Comparison of ENCODE assay signal across 8 cellular contexts in genomic region chr2:87076253-87077027, GRCh38. TPM values are rescaled to one million over a fixed set of nuclear protein-coding genes. Genes with fewer than 3 reads are reported as not detected.
DNase-seq lines count a peak whose midpoint lies in the region; ATAC-seq and TF ChIP-seq lines count a peak whose summit lies in the region.
"Not testable (repeated sequence)": the region's sequence is repeated elsewhere in the genome, so short reads cannot be mapped to it uniquely, and the experiment has no call there.

No MANE protein-coding gene starts in this region.

- not testable (repeated sequence) for H3K36me3 ChIP-seq in CD8-positive, alpha-beta T cell (ENCODE audit: insufficient read depth, low read length); gastroesophageal sphincter

- H3K36me3 Mint-ChIP-seq in CD8-positive, alpha-beta T cell; activated naive CD8-positive, alpha-beta T cell treated with anti-CD3 and anti-CD28 coated beads, Interleukin-2, amount 50 U/mL, for 24 hours (ENCODE audit: low read depth); nephron (ENCODE audit: low read depth): not testable (repeated sequence)

- peak; percentile 85 to 94 (median 90) for DNase-seq in CD8-positive, alpha-beta T cell
- DNase-seq in T follicular helper cell (ENCODE audit: low read depth): peak; percentile 86
- peak; percentile 92 for DNase-seq in activated naive CD8-positive, alpha-beta T cell treated with anti-CD3 and anti-CD28 coated beads, Interleukin-2, amount 50 U/mL, for 24 hours
- peak; percentile 60 to 83 for DNase-seq in stimulated activated CD8-positive, alpha-beta memory T cell treated with anti-CD3 and anti-CD28 coated beads, Interleukin-4, amount 100 ng/mL, for 1 hour (ENCODE audit: low read depth in 2 of 2, low spot score in 1 of 2)

- WGBS in gastroesophageal sphincter (ENCODE audit: low coverage in 1 of 2), 2 donors: no CpG with 5 or more reads among the region's 76 CpGs

- not testable (repeated sequence) for H3K27me3 Mint-ChIP-seq in CD8-positive, alpha-beta T cell (ENCODE audit: low read depth); activated naive CD8-positive, alpha-beta T cell treated with anti-CD3 and anti-CD28 coated beads, Interleukin-2, amount 50 U/mL, for 24 hours; nephron (ENCODE audit: low read depth)

- not testable (repeated sequence) for TF ChIP-seq EP300 in gastroesophageal sphincter (IDR thresholded peaks at IDR 0.05)

- peak overlapping the region; percentile 60 for H3K4me3 ChIP-seq in CD8-positive, alpha-beta T cell (ENCODE audit: low read depth, low read length)
- peak overlapping the region; percentile 60 to 68 for H3K4me3 ChIP-seq in gastroesophageal sphincter

- ATAC-seq in CD8-positive, alpha-beta T cell: peak; percentile 85
- ATAC-seq in GM19455 (IDR thresholded peaks at IDR 0.05; ENCODE audit: unreplicated experiment): peak; percentile 88
- ATAC-seq in HG03354 (IDR thresholded peaks at IDR 0.05; ENCODE audit: poor library complexity, severe bottlenecking, unreplicated experiment): peak; percentile 89
- ATAC-seq in activated naive CD8-positive, alpha-beta T cell treated with anti-CD3 and anti-CD28 coated beads, Interleukin-2, amount 50 U/mL, for 24 hours: peak; percentile 93
- peak; percentile 98 for ATAC-seq in gastroesophageal sphincter

- not testable (repeated sequence) for H3K27me3 ChIP-seq in CD8-positive, alpha-beta T cell (ENCODE audit: insufficient read depth, low read length); gastroesophageal sphincter

- POLR2A ChIA-PET in CD8-positive, alpha-beta T cell (lab: Charles Lee): not testable (repeated sequence)

- peak overlapping the region; percentile 90 for H3K4me3 Mint-ChIP-seq in CD8-positive, alpha-beta T cell
- peak overlapping the region; percentile 88 for H3K4me3 Mint-ChIP-seq in activated naive CD8-positive, alpha-beta T cell treated with anti-CD3 and anti-CD28 coated beads, Interleukin-2, amount 50 U/mL, for 24 hours
- peak overlapping the region; percentile 94 to 96 (median 96) for H3K4me3 Mint-ChIP-seq in nephron

- intact Hi-C loops in CD8-positive, alpha-beta T cell (cut with DNase I, micrococcal nuclease): not testable (repeated sequence)

- TF ChIP-seq POLR2A in gastroesophageal sphincter (IDR thresholded peaks at IDR 0.05): peak; percentile 81

- TF ChIP-seq CTCF in CD8-positive, alpha-beta T cell (IDR thresholded peaks at IDR 0.05); gastroesophageal sphincter (IDR thresholded peaks at IDR 0.05); nephron (IDR thresholded peaks at IDR 0.05; ENCODE audit: unreplicated experiment in 3 of 3): not testable (repeated sequence)

- H3K27ac ChIP-seq in CD8-positive, alpha-beta T cell (ENCODE audit: low read depth, low read length): peak overlapping the region; percentile 74
- peak overlapping the region; percentile 91 to 100 (median 96) for H3K27ac ChIP-seq in gastroesophageal sphincter

- H3K4me1 Mint-ChIP-seq in CD8-positive, alpha-beta T cell (ENCODE audit: low read depth): peaks cover 11% of the 10 kb centered on the region
- H3K4me1 Mint-ChIP-seq in activated naive CD8-positive, alpha-beta T cell treated with anti-CD3 and anti-CD28 coated beads, Interleukin-2, amount 50 U/mL, for 24 hours; nephron: not testable (repeated sequence)

- H3K9me3 Mint-ChIP-seq in CD8-positive, alpha-beta T cell; activated naive CD8-positive, alpha-beta T cell treated with anti-CD3 and anti-CD28 coated beads, Interleukin-2, amount 50 U/mL, for 24 hours; nephron: not testable (repeated sequence)

- H3K9me3 ChIP-seq in CD8-positive, alpha-beta T cell (ENCODE audit: low read length); gastroesophageal sphincter: not testable (repeated sequence)

- H3K27ac Mint-ChIP-seq in CD8-positive, alpha-beta T cell: peak overlapping the region; percentile 96
- H3K27ac Mint-ChIP-seq in activated naive CD8-positive, alpha-beta T cell treated with anti-CD3 and anti-CD28 coated beads, Interleukin-2, amount 50 U/mL, for 24 hours: peak overlapping the region; percentile 95
- H3K27ac Mint-ChIP-seq in nephron: peak overlapping the region; percentile 99 to 100 (median 100)

- CTCF ChIA-PET in CD8-positive, alpha-beta T cell (lab: Charles Lee): not testable (repeated sequence)

- not testable (repeated sequence) for H3K4me1 ChIP-seq in CD8-positive, alpha-beta T cell (ENCODE audit: insufficient read depth, low read length); gastroesophageal sphincter

RNA-seq across cellular contexts. Expression of gene PLGLB1, which starts 54.8 kb away (rescaled TPM):
- 1 to 10 TPM; 1.3 to 1.7 TPM for total RNA-seq in CD8-positive, alpha-beta T cell
- total RNA-seq in gastroesophageal sphincter: 1 to 10 TPM in 3 of 4 donors, not detected in 1; 1.0 to 7.5 (median 4.3) TPM

Comparison
In these comparisons a context has a peak if more than half of its experiments do, and no peak if none do; other contexts are left out.
1. Peak in every context shown above with its lines: DNase-seq, ATAC-seq, H3K4me3 ChIP-seq and H3K27ac ChIP-seq.